In the genomic region with DNA sequence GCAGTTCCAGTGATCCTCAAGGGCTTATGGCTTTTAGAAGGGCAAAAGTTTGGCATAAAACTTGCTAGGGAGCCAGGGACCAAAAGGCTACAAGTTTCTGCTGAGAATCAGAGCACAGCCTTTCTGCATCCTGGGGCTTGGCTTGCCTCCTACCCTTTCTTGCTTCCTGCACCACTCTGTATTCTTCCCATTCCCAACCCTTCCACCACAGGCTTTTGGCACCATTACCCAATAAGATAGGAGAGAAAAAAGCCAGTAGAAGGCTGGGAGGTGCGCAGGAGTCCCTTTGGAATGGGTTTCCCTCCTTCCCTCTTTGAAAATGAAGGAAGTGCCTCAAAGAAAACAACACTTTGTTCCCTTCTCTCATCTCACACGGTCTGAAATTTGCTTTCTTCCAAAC, we compare ENCODE assay signal across 18 cellular contexts.
"Had no signal": no experiment of that assay in that cellular context is flagged by ENCODE, and none has a peak within 500 bp of the region (broad histone marks: within the 10 kb centered on the region; RNA-seq: fewer than 3 reads in every experiment).

No MANE protein-coding gene starts in this region.

- H3K9me3 ChIP-seq: esophagus muscularis mucosa, prostate gland, upper lobe of left lung had no signal

- ATAC-seq: activated T-cell treated with anti-CD3 and anti-CD28 coated beads, Interleukin-2, amount 50 U/mL, for 72 hours; effector memory CD8-positive, alpha-beta T cell; left ventricle myocardium superior had no signal

- H3K36me3 ChIP-seq: esophagus muscularis mucosa, prostate gland, right atrium auricular region, upper lobe of left lung had no signal

- H3K4me1 ChIP-seq: esophagus muscularis mucosa, prostate gland, right atrium auricular region, upper lobe of left lung had no signal

- DNase-seq: activated CD4-positive, alpha-beta memory T cell treated with anti-CD3 and anti-CD28 coated beads for 36 hours; activated CD4-positive, alpha-beta T cell treated with anti-CD3 and anti-CD28 coated beads for 48 hours; activated effector memory CD4-positive, alpha-beta T cell treated with Interleukin-2 at 50 U/mL for 16 hours; activated naive CD4-positive, alpha-beta T cell treated with anti-CD3 and anti-CD28 coated beads for 36 hours; activated naive CD8-positive, alpha-beta T cell treated with anti-CD3 and anti-CD28 coated beads, Interleukin-2, amount 10 ng/mL, durations not matched to agents 7 days and 5 days; activated T-cell treated with anti-CD3 and anti-CD28 coated beads, Interleukin-2, amount 50 U/mL, for 72 hours; dermis blood vessel endothelial cell; effector memory CD8-positive, alpha-beta T cell; left ventricle myocardium superior; mammary epithelial cell; nephron progenitor cell; stimulated activated CD4-positive, alpha-beta T cell treated with anti-CD3 and anti-CD28 coated beads, Interleukin-4, amount 100 ng/mL, for 24 hours; stimulated activated naive CD4-positive, alpha-beta T cell treated with Interleukin-2 at 50 U/mL for 16 hours; T1000; upper lobe of left lung had no signal

- H3K27ac ChIP-seq: esophagus muscularis mucosa, prostate gland, right atrium auricular region, upper lobe of left lung had no signal

- H3K4me3 ChIP-seq: esophagus muscularis mucosa, prostate gland, right atrium auricular region, upper lobe of left lung had no signal

- H3K27me3 ChIP-seq: esophagus muscularis mucosa, right atrium auricular region, upper lobe of left lung had no signal
